Comparison of ENCODE assay signal across 1 cellular context in genomic region chr3:4986611-4987373, GRCh38.
TF ChIP-seq lines count a peak whose summit lies in the region.

No MANE protein-coding gene starts in this region.

TF ChIP-seq in HepG2, 621 proteins besides CTCF, POLR2A, EP300 and RAD21 (continued from another document and continues in another):
- TF ChIP-seq HIC2 (CRISPR knock-in tag; IDR thresholded peaks at IDR 0.05; ENCODE audit: low read depth), result peak; percentile 100
- no peak for TF ChIP-seq CCAR2 (optimal IDR thresholded peaks at IDR 0.05; ENCODE audit: low read depth, low read length)
- peak; percentile 86; the same call in 1 of the 2 replicates for TF ChIP-seq ZFP41 (CRISPR knock-in tag; IDR thresholded peaks at IDR 0.05; ENCODE audit: borderline replicate concordance)
- TF ChIP-seq ZNF160 (CRISPR knock-in tag; IDR thresholded peaks at IDR 0.05), result peak; percentile 91; the same call in 1 of the 2 replicates
- TF ChIP-seq TMF1 (CRISPR knock-in tag; IDR thresholded peaks at IDR 0.05; ENCODE audit: low read depth), result peak; percentile 68; the same call in 1 of the 2 replicates
- TF ChIP-seq YEATS4 (CRISPR knock-in tag; IDR thresholded peaks at IDR 0.05; ENCODE audit: borderline replicate concordance), result peak; percentile 97
- TF ChIP-seq FOXK2 (IDR thresholded peaks at IDR 0.05), result no peak; the same call in 1 of the 2 replicates
- no peak for TF ChIP-seq ZUFSP (CRISPR knock-in tag; IDR thresholded peaks at IDR 0.05; ENCODE audit: borderline replicate concordance)
- peak; percentile 95 for TF ChIP-seq ZSCAN25 (CRISPR knock-in tag; IDR thresholded peaks at IDR 0.05)
- TF ChIP-seq RBFOX2 (IDR thresholded peaks at IDR 0.05; ENCODE audit: low read depth, low read length), result peak; percentile 86
- TF ChIP-seq FOXO1 (CRISPR knock-in tag; IDR thresholded peaks at IDR 0.05), result peak; percentile 99
- TF ChIP-seq ZNF639 (CRISPR knock-in tag; conservative IDR thresholded peaks at IDR 0.05), result peak; percentile 95
- no peak for TF ChIP-seq PHB2 (IDR thresholded peaks at IDR 0.05; ENCODE audit: partially characterized antibody)
- TF ChIP-seq MEIS2 (CRISPR knock-in tag; IDR thresholded peaks at IDR 0.05), result peak; percentile 99
- TF ChIP-seq ARID4A (CRISPR knock-in tag; IDR thresholded peaks at IDR 0.05; ENCODE audit: borderline replicate concordance), result peak; percentile 95
- no peak for TF ChIP-seq ZFYVE20 (CRISPR knock-in tag; IDR thresholded peaks at IDR 0.05; ENCODE audit: borderline replicate concordance, low read depth)
- TF ChIP-seq ZNF367 (CRISPR knock-in tag; IDR thresholded peaks at IDR 0.05; ENCODE audit: borderline replicate concordance), result no peak
- TF ChIP-seq USF2 (IDR thresholded peaks at IDR 0.05; ENCODE audit: low read depth, low read length), result no peak
- TF ChIP-seq USF2 (CRISPR knock-in tag; IDR thresholded peaks at IDR 0.05; ENCODE audit: borderline replicate concordance), result peak; percentile 51; the same call in 1 of the 2 replicates
- peak in 1 of 2 experiments; percentile 76; a peak in 1 of 4 replicates for TF ChIP-seq REST (IDR thresholded peaks at IDR 0.05; ENCODE audit: borderline replicate concordance in 1 of 2, low read depth in 1 of 2, low read length in 2 of 2)
- peak; percentile 83 to 93 for TF ChIP-seq MAFK (conservative IDR thresholded peaks at IDR 0.05 in 1 of 2, IDR thresholded peaks at IDR 0.05 in 1 of 2; ENCODE audit: low read length in 2 of 2)
- 0 out of 2 replicates have a peak, but pooled peaks have one; percentile 39 for TF ChIP-seq ZNF644 (CRISPR knock-in tag; IDR thresholded peaks at IDR 0.05; ENCODE audit: low read depth)
- peak; percentile 82 for TF ChIP-seq NR2F6 (IDR thresholded peaks at IDR 0.05)
- peak; percentile 98 for TF ChIP-seq NR2F6 (CRISPR knock-in tag; IDR thresholded peaks at IDR 0.05)
- TF ChIP-seq NBN (conservative IDR thresholded peaks at IDR 0.05), result no peak
- peak; percentile 67 for TF ChIP-seq ZBTB37 (CRISPR knock-in tag; IDR thresholded peaks at IDR 0.05)
- TF ChIP-seq KAT8 (CRISPR knock-in tag; IDR thresholded peaks at IDR 0.05), result peak; percentile 85
- TF ChIP-seq E2F1 (CRISPR knock-in tag; IDR thresholded peaks at IDR 0.05), result no peak
- TF ChIP-seq TEF (CRISPR knock-in tag; IDR thresholded peaks at IDR 0.05), result no peak
- peak; percentile 84 for TF ChIP-seq ATF1 (CRISPR knock-in tag; IDR thresholded peaks at IDR 0.05)
